Comparison of ENCODE assay signal across 16 cellular contexts in genomic region chr15:39741258-39741657, GRCh38.
"Had no signal": no experiment of that assay in that cellular context is flagged by ENCODE, and none has a peak within 500 bp of the region (broad histone marks: within the 10 kb centered on the region; RNA-seq: fewer than 3 reads in every experiment).

No MANE protein-coding gene starts in this region.

- H2AFZ ChIP-seq: neural progenitor cell, parathyroid adenoma had no signal

- H3K27ac Mint-ChIP-seq: activated CD4-positive, alpha-beta T cell treated with anti-CD3 and anti-CD28 coated beads, Interleukin-2, amount 10 ng/mL, durations not matched to agents 7 days and 5 days; activated naive CD4-positive, alpha-beta T cell treated with anti-CD3 and anti-CD28 coated beads, Interleukin-2, amount 50 U/mL, for 72 hours; neural progenitor cell; T-helper 1 cell treated with Interleukin-12 subunit alpha and Interleukin-12 subunit beta and Interleukin-4 antibody, amounts not matched to agents 30 μg/mL and 1 μg/mL, for 36 hours; WTC11 had no signal

- H3K4me1 Mint-ChIP-seq: activated CD4-positive, alpha-beta T cell treated with anti-CD3 and anti-CD28 coated beads, Interleukin-2, amount 10 ng/mL, durations not matched to agents 7 days and 5 days had no signal

- H3K4me2 ChIP-seq: neural progenitor cell had no signal

- ATAC-seq: activated naive CD4-positive, alpha-beta T cell treated with anti-CD3 and anti-CD28 coated beads, Interleukin-2, amount 50 U/mL, for 72 hours; WTC11 had no signal

- H3K9me3 ChIP-seq: stomach, thyroid gland, vagina had no signal

- H3K36me3 ChIP-seq: neural progenitor cell, stomach, thyroid gland, vagina had no signal

- H3K4me3 Mint-ChIP-seq: activated CD4-positive, alpha-beta T cell treated with anti-CD3 and anti-CD28 coated beads, Interleukin-2, amount 10 ng/mL, durations not matched to agents 7 days and 5 days; neural progenitor cell; T-helper 1 cell treated with Interleukin-12 subunit alpha and Interleukin-12 subunit beta and Interleukin-4 antibody, amounts not matched to agents 30 μg/mL and 1 μg/mL, for 36 hours; WTC11 had no signal

- H3K4me1 ChIP-seq: parathyroid adenoma, stomach, thyroid gland, vagina had no signal

- H3K79me2 ChIP-seq: parathyroid adenoma had no signal

- H3K9me3 Mint-ChIP-seq: activated CD4-positive, alpha-beta T cell treated with anti-CD3 and anti-CD28 coated beads, Interleukin-2, amount 10 ng/mL, durations not matched to agents 7 days and 5 days; activated naive CD4-positive, alpha-beta T cell treated with anti-CD3 and anti-CD28 coated beads, Interleukin-2, amount 50 U/mL, for 72 hours; neural progenitor cell; T-helper 1 cell treated with Interleukin-12 subunit alpha and Interleukin-12 subunit beta and Interleukin-4 antibody, amounts not matched to agents 30 μg/mL and 1 μg/mL, for 36 hours; WTC11 had no signal

- H3K4me3 ChIP-seq: neural progenitor cell, stomach, thyroid gland, vagina had no signal

- H3K27ac ChIP-seq: neural progenitor cell, parathyroid adenoma, stomach, thyroid gland, vagina had no signal

- H3K27me3 ChIP-seq: neural progenitor cell, stomach, thyroid gland, vagina had no signal

- DNase-seq: activated CD4-positive, alpha-beta T cell treated with anti-CD3 and anti-CD28 coated beads, Interleukin-2, amount 10 ng/mL, durations not matched to agents 7 days and 5 days; activated CD8-positive, alpha-beta memory T cell treated with anti-CD3 and anti-CD28 coated beads for 24 hours; activated effector memory CD4-positive, alpha-beta T cell treated with Interleukin-2 at 50 U/mL for 16 hours; aorta; cortex of kidney; effector memory CD4-positive, alpha-beta T cell; kidney; stimulated activated CD4-positive, alpha-beta T cell treated with anti-CD3 and anti-CD28 coated beads, Interleukin-4, amount 100 ng/mL, for 4 hours; stomach; thyroid gland had no signal

- H3K9ac ChIP-seq: neural progenitor cell, parathyroid adenoma had no signal

- H3K36me3 Mint-ChIP-seq: activated naive CD4-positive, alpha-beta T cell treated with anti-CD3 and anti-CD28 coated beads, Interleukin-2, amount 50 U/mL, for 72 hours; WTC11 had no signal
